ENCODE assay signal across 1 cellular context in the genomic region with DNA sequence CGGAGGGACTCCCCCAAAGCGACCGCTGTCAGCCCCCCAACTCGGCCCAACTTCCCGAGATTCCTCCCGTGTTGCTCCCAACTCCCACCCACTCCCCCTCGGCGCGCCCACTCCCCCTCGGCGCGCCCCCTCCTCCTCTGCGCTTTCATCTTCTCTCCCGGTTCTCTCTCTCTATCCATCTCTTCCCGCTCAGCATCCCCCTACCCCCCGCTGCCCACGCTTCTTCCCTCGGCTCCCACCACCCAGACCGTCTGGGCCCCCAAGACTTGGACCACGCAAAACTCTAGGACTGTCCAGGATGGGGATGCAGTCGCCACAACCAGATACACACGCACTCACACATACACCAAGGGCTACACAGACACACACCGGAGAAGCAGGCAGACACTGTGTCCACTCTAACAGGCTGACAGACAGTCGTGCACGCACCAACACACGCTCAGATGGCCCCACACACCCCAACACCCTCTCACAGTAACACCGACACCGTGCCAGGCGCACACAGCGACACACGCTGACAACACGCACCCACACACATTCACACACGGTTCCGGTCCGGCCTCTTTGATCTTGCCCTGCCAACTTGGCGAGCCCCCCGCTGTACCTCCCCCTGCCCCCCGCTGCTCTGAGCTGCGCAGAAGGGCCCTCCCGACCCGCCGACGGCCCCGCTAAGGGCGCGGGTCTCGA.
TF ChIP-seq lines count a peak whose summit lies in the region.

No MANE protein-coding gene starts in this region.

TF ChIP-seq in HEK293, 187 proteins besides CTCF, POLR2A, EP300 and RAD21 (continued from another document and continues in another):
- TF ChIP-seq ZNF184 (tag by site-specific recombination; IDR thresholded peaks at IDR 0.05) (no peak), ZNF621 (tag by site-specific recombination; IDR thresholded peaks at IDR 0.05) (no peak), KLF9 (tag by site-specific recombination; IDR thresholded peaks at IDR 0.05; ENCODE audit: low read depth) (no peak), HOXA7 (CRISPR knock-in tag; IDR thresholded peaks at IDR 0.05; ENCODE audit: borderline replicate concordance) (no peak), ZSCAN30 (tag by site-specific recombination; IDR thresholded peaks at IDR 0.05) (no peak), ZNF629 (tag by site-specific recombination; IDR thresholded peaks at IDR 0.05) (no peak), ZNF19 (tag by site-specific recombination; IDR thresholded peaks at IDR 0.05; ENCODE audit: low read depth) (no peak), SCRT1 (tag by site-specific recombination; IDR thresholded peaks at IDR 0.05; ENCODE audit: borderline replicate concordance) (0 out of 2 replicates have a peak, but pooled peaks have one; percentile 22), ZNF510 (tag by site-specific recombination; IDR thresholded peaks at IDR 0.05; ENCODE audit: insufficient replicate concordance) (no peak), GFI1B (tag by site-specific recombination; IDR thresholded peaks at IDR 0.05) (no peak), BCL11A (tag by site-specific recombination; IDR thresholded peaks at IDR 0.05; ENCODE audit: low read depth) (no peak), ZNF791 (tag by site-specific recombination; IDR thresholded peaks at IDR 0.05) (no peak), KLF16 (tag by site-specific recombination; IDR thresholded peaks at IDR 0.05) (no peak), ZNF112 (tag by site-specific recombination; IDR thresholded peaks at IDR 0.05) (no peak), OSR2 (tag by site-specific recombination; IDR thresholded peaks at IDR 0.05) (no peak), ZNF596 (tag by site-specific recombination; IDR thresholded peaks at IDR 0.05) (no peak), ZNF830 (tag by site-specific recombination; IDR thresholded peaks at IDR 0.05; ENCODE audit: low read depth) (no peak), ZNF701 (tag by site-specific recombination; IDR thresholded peaks at IDR 0.05) (no peak), ZFP69B (tag by site-specific recombination; IDR thresholded peaks at IDR 0.05) (peak; percentile 47; the same call in 1 of the 2 replicates), ZNF175 (tag by site-specific recombination; IDR thresholded peaks at IDR 0.05) (no peak), ZNF324 (tag by site-specific recombination; IDR thresholded peaks at IDR 0.05) (no peak), ZNF239 (tag by site-specific recombination; IDR thresholded peaks at IDR 0.05) (no peak), ZBTB1 (tag by site-specific recombination; IDR thresholded peaks at IDR 0.05) (0 out of 2 replicates have a peak, but pooled peaks have one; percentile 3), ZNF26 (tag by site-specific recombination; IDR thresholded peaks at IDR 0.05) (no peak), ZNF248 (tag by site-specific recombination; IDR thresholded peaks at IDR 0.05) (no peak), ZNF223 (tag by site-specific recombination; IDR thresholded peaks at IDR 0.05) (no peak), ZNF423 (tag by site-specific recombination; IDR thresholded peaks at IDR 0.05) (peak; percentile 65; the same call in 1 of the 2 replicates), ZNF571 (tag by site-specific recombination; IDR thresholded peaks at IDR 0.05) (no peak), HOXC10 (CRISPR knock-in tag; IDR thresholded peaks at IDR 0.05) (no peak), ZNF114 (tag by site-specific recombination; IDR thresholded peaks at IDR 0.05) (no peak), ZNF2 (tag by site-specific recombination; IDR thresholded peaks at IDR 0.05) (peak; percentile 87), ZNF785 (tag by site-specific recombination; IDR thresholded peaks at IDR 0.05) (no peak), ZNF521 (tag by site-specific recombination; IDR thresholded peaks at IDR 0.05) (no peak), FEZF1 (tag by site-specific recombination; IDR thresholded peaks at IDR 0.05) (no peak), ZBTB17 (tag by site-specific recombination; IDR thresholded peaks at IDR 0.05) (0 out of 2 replicates have a peak, but pooled peaks have one; percentile 23), ZNF214 (tag by site-specific recombination; IDR thresholded peaks at IDR 0.05; ENCODE audit: borderline replicate concordance) (no peak), ZFP41 (tag by site-specific recombination; IDR thresholded peaks at IDR 0.05; ENCODE audit: borderline replicate concordance) (no peak), BCL11B (tag by site-specific recombination; IDR thresholded peaks at IDR 0.05; ENCODE audit: low read depth) (0 out of 2 replicates have a peak, but pooled peaks have one; percentile 32), ZNF416 (tag by site-specific recombination; IDR thresholded peaks at IDR 0.05) (no peak), ZNF664 (tag by site-specific recombination; IDR thresholded peaks at IDR 0.05) (no peak), ZNF280C (tag by site-specific recombination; IDR thresholded peaks at IDR 0.05) (no peak), ZNF677 (tag by site-specific recombination; IDR thresholded peaks at IDR 0.05) (no peak), ZNF274 (IDR thresholded peaks at IDR 0.05; ENCODE audit: low read length) (no peak), ZNF274 (tag by site-specific recombination; IDR thresholded peaks at IDR 0.05; ENCODE audit: borderline replicate concordance) (no peak)
- TF ChIP-seq, protein P1, sequence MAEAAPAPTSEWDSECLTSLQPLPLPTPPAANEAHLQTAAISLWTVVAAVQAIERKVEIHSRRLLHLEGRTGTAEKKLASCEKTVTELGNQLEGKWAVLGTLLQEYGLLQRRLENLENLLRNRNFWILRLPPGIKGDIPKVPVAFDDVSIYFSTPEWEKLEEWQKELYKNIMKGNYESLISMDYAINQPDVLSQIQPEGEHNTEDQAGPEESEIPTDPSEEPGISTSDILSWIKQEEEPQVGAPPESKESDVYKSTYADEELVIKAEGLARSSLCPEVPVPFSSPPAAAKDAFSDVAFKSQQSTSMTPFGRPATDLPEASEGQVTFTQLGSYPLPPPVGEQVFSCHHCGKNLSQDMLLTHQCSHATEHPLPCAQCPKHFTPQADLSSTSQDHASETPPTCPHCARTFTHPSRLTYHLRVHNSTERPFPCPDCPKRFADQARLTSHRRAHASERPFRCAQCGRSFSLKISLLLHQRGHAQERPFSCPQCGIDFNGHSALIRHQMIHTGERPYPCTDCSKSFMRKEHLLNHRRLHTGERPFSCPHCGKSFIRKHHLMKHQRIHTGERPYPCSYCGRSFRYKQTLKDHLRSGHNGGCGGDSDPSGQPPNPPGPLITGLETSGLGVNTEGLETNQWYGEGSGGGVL (tag by site-specific recombination; IDR thresholded peaks at IDR 0.05): peak; percentile 74
- TF ChIP-seq, protein P2, sequence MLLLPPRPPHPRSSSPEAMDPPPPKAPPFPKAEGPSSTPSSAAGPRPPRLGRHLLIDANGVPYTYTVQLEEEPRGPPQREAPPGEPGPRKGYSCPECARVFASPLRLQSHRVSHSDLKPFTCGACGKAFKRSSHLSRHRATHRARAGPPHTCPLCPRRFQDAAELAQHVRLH (tag by site-specific recombination; IDR thresholded peaks at IDR 0.05): no peak
- TF ChIP-seq, protein P3, sequence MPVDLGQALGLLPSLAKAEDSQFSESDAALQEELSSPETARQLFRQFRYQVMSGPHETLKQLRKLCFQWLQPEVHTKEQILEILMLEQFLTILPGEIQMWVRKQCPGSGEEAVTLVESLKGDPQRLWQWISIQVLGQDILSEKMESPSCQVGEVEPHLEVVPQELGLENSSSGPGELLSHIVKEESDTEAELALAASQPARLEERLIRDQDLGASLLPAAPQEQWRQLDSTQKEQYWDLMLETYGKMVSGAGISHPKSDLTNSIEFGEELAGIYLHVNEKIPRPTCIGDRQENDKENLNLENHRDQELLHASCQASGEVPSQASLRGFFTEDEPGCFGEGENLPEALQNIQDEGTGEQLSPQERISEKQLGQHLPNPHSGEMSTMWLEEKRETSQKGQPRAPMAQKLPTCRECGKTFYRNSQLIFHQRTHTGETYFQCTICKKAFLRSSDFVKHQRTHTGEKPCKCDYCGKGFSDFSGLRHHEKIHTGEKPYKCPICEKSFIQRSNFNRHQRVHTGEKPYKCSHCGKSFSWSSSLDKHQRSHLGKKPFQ (tag by site-specific recombination; IDR thresholded peaks at IDR 0.05): no peak
- TF ChIP-seq, protein P4, sequence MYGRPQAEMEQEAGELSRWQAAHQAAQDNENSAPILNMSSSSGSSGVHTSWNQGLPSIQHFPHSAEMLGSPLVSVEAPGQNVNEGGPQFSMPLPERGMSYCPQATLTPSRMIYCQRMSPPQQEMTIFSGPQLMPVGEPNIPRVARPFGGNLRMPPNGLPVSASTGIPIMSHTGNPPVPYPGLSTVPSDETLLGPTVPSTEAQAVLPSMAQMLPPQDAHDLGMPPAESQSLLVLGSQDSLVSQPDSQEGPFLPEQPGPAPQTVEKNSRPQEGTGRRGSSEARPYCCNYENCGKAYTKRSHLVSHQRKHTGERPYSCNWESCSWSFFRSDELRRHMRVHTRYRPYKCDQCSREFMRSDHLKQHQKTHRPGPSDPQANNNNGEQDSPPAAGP (tag by site-specific recombination; IDR thresholded peaks at IDR 0.05): no peak
- TF ChIP-seq, protein P5, sequence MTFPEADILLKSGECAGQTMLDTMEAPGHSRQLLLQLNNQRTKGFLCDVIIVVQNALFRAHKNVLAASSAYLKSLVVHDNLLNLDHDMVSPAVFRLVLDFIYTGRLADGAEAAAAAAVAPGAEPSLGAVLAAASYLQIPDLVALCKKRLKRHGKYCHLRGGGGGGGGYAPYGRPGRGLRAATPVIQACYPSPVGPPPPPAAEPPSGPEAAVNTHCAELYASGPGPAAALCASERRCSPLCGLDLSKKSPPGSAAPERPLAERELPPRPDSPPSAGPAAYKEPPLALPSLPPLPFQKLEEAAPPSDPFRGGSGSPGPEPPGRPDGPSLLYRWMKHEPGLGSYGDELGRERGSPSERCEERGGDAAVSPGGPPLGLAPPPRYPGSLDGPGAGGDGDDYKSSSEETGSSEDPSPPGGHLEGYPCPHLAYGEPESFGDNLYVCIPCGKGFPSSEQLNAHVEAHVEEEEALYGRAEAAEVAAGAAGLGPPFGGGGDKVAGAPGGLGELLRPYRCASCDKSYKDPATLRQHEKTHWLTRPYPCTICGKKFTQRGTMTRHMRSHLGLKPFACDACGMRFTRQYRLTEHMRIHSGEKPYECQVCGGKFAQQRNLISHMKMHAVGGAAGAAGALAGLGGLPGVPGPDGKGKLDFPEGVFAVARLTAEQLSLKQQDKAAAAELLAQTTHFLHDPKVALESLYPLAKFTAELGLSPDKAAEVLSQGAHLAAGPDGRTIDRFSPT (tag by site-specific recombination; IDR thresholded peaks at IDR 0.05): peak; percentile 74; the same call in 1 of the 2 replicates
- TF ChIP-seq, protein P6, sequence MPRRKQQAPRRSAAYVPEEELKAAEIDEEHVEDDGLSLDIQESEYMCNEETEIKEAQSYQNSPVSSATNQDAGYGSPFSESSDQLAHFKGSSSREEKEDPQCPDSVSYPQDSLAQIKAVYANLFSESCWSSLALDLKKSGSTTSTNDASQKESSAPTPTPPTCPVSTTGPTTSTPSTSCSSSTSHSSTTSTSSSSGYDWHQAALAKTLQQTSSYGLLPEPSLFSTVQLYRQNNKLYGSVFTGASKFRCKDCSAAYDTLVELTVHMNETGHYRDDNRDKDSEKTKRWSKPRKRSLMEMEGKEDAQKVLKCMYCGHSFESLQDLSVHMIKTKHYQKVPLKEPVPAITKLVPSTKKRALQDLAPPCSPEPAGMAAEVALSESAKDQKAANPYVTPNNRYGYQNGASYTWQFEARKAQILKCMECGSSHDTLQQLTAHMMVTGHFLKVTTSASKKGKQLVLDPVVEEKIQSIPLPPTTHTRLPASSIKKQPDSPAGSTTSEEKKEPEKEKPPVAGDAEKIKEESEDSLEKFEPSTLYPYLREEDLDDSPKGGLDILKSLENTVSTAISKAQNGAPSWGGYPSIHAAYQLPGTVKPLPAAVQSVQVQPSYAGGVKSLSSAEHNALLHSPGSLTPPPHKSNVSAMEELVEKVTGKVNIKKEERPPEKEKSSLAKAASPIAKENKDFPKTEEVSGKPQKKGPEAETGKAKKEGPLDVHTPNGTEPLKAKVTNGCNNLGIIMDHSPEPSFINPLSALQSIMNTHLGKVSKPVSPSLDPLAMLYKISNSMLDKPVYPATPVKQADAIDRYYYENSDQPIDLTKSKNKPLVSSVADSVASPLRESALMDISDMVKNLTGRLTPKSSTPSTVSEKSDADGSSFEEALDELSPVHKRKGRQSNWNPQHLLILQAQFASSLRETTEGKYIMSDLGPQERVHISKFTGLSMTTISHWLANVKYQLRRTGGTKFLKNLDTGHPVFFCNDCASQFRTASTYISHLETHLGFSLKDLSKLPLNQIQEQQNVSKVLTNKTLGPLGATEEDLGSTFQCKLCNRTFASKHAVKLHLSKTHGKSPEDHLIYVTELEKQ (tag by site-specific recombination; IDR thresholded peaks at IDR 0.05; ENCODE audit: borderline replicate concordance): no peak
- TF ChIP-seq, protein P7, sequence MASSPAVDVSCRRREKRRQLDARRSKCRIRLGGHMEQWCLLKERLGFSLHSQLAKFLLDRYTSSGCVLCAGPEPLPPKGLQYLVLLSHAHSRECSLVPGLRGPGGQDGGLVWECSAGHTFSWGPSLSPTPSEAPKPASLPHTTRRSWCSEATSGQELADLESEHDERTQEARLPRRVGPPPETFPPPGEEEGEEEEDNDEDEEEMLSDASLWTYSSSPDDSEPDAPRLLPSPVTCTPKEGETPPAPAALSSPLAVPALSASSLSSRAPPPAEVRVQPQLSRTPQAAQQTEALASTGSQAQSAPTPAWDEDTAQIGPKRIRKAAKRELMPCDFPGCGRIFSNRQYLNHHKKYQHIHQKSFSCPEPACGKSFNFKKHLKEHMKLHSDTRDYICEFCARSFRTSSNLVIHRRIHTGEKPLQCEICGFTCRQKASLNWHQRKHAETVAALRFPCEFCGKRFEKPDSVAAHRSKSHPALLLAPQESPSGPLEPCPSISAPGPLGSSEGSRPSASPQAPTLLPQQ (tag by site-specific recombination; IDR thresholded peaks at IDR 0.05): peak; percentile 46; the same call in 1 of the 2 replicates
